11 cellular contexts compared by ENCODE assay signal in the genomic region with DNA sequence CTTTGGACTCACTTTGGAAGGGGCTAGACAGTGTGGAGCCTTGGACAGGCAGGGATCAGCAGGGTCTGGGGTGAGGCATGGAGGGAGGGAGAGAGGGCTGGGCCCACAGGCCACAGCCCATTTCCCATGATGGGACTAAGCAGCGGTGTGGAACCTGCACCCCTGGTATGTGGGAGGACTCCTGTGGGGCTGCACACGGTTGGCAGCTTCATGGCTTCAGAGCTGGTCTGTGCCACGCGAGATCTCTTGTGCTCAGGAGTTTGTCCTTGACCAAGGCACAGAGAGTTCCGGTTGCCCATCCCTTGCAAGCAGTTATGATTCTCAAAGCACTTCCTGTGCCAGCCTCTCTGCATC. TPM values are rescaled to one million over a fixed set of nuclear protein-coding genes. Genes with fewer than 3 reads are reported as not detected.
DNase-seq lines count a peak whose midpoint lies in the region; ATAC-seq, FAIRE-seq and TF ChIP-seq lines count a peak whose summit lies in the region.
"Had no signal": no experiment of that assay in that cellular context is flagged by ENCODE, and none has a peak within 500 bp of the region (broad histone marks: within the 10 kb centered on the region; RNA-seq: fewer than 3 reads in every experiment).

No MANE protein-coding gene starts in this region.

- no peak for FAIRE-seq in small intestine (lab: Jason Lieb, UNC)
- FAIRE-seq: H1 had no signal

- ATAC-seq in naive thymus-derived CD8-positive, alpha-beta T cell = peak in 1 of 2 donors; percentile 13

- no peak overlapping the region for H3K4me3 ChIP-seq in A673 (ENCODE audit: low read depth, low read length, poor library complexity, severe bottlenecking)
- H3K4me3 ChIP-seq in HL-60 (replicated peaks; ENCODE audit: insufficient read depth, low read length) = no peak overlapping the region
- H3K4me3 ChIP-seq in adrenal gland = no peak overlapping the region
- no peak overlapping the region for H3K4me3 ChIP-seq in prostate gland
- no peak overlapping the region for H3K4me3 ChIP-seq in small intestine (ENCODE audit: low read depth in 1 of 2, low read length in 2 of 2)
- H3K4me3 ChIP-seq: gastroesophageal sphincter had no signal

- H3K27me3 ChIP-seq in A673 (replicated peaks; ENCODE audit: insufficient read depth, low read depth, low read length, poor library complexity) (no peaks in the 10 kb centered on the region), HL-60 (ENCODE audit: insufficient read depth, poor library complexity, severe bottlenecking) (no peaks in the 10 kb centered on the region), adrenal gland (no peaks in the 10 kb centered on the region), prostate gland (replicated peaks; ENCODE audit: insufficient read depth) (no peaks in the 10 kb centered on the region), small intestine (ENCODE audit: control insufficient read depth in 2 of 2, insufficient read depth in 2 of 2, low read length in 2 of 2) (peaks cover 0 to 2% of the 10 kb centered on the region in 2 donors)
- H3K27me3 ChIP-seq: gastroesophageal sphincter had no signal

- TF ChIP-seq CTCF in A673 (conservative IDR thresholded peaks at IDR 0.05; ENCODE audit: low read depth, low read length) (no peak), HL-60 (IDR thresholded peaks at IDR 0.05; ENCODE audit: insufficient read depth, low read length) (no peak), adrenal gland (IDR thresholded peaks at IDR 0.05) (no peak), prostate gland (IDR thresholded peaks at IDR 0.05) (no peak)

- CTCF ChIA-PET in A673 (lab: Charles Lee) = no interaction called here

- H3K4me1 ChIP-seq in A673 (ENCODE audit: insufficient read depth, low read length, poor library complexity, severe bottlenecking) (peaks cover 24% of the 10 kb centered on the region), adrenal gland (replicated peaks in 1 of 2) (peaks cover 5 to 22% of the 10 kb centered on the region in 2 donors), prostate gland (replicated peaks) (no peaks in the 10 kb centered on the region), small intestine (ENCODE audit: control insufficient read depth in 2 of 2, insufficient read depth in 1 of 2, low read depth in 1 of 2, low read length in 1 of 2) (peaks cover 0 to 5% of the 10 kb centered on the region in 2 donors)

- POLR2A ChIA-PET in A673 (lab: Charles Lee; ENCODE audit: low non-redundant PET) = no interaction called here
- POLR2A ChIA-PET in naive thymus-derived CD8-positive, alpha-beta T cell (lab: Charles Lee) = interaction anchor here (0.6 to 2.8 kb wide), 5 partner anchors 11 to 199 kb away, joined by 3 to 8 read pairs (median 6); no protein-coding TSS in a partner anchor

- WGBS in adrenal gland, 4 donors = 20 to 60% (median 48%) methylated on average over 1 to 5 of the region's 5 CpGs
- 79% methylated on average over 5 of the region's 5 CpGs for WGBS in prostate gland
- 71 to 77% (median 71%) methylated on average over 5 of the region's 5 CpGs for WGBS in small intestine, 3 donors

- no peaks in the 10 kb centered on the region for H3K27me3 Mint-ChIP-seq in naive thymus-derived CD8-positive, alpha-beta T cell

- no TSS peak for BruUV-seq in A673 (replicated peaks; lab: Mats Ljungman, UMichigan)

- H3K36me3 Mint-ChIP-seq in naive thymus-derived CD8-positive, alpha-beta T cell = peaks cover 0 to 10% (median 0%) of the 10 kb centered on the region in 3 donors

- H3K27ac Mint-ChIP-seq in naive thymus-derived CD8-positive, alpha-beta T cell = peak overlapping the region in 8 of 10 donors; percentile 0 to 91 (median 73)

- intact Hi-C loops in A673 (cut with micrococcal nuclease; ENCODE audit: unreplicated experiment) = no loop called here
- intact Hi-C loops in adrenal gland (cut with DNase I) = no loop called here
- intact Hi-C loops in prostate gland (cut with DNase I) = no loop called here

- TF ChIP-seq POLR2A in adrenal gland (IDR thresholded peaks at IDR 0.05) (no peak), prostate gland (IDR thresholded peaks at IDR 0.05) (no peak)

- DNase-seq in A673 (ENCODE audit: low spot score) (no peak), HL-60 (ENCODE audit: low read depth in 1 of 2, low spot score in 1 of 2) (peak in 1 of 2 experiments; percentile 39), adrenal gland (no peak), prostate gland (ENCODE audit: low spot score) (no peak), small intestine (no peak), COLO668 (lab: John Stamatoyannopoulos, UW; ENCODE audit: unreplicated experiment) (no peak), NCI-H146 (lab: John Stamatoyannopoulos, UW) (no peak)
- no peak for DNase-seq in naive thymus-derived CD8-positive, alpha-beta T cell
- DNase-seq: NCI-H345 had no signal

- H3K9me3 ChIP-seq in A673 (ENCODE audit: low read depth, low read length, poor library complexity, severe bottlenecking) = no peaks in the 10 kb centered on the region
- no peaks in the 10 kb centered on the region for H3K9me3 ChIP-seq in adrenal gland (replicated peaks in 1 of 3)
- H3K9me3 ChIP-seq in prostate gland = no peaks in the 10 kb centered on the region
- no peaks in the 10 kb centered on the region for H3K9me3 ChIP-seq in small intestine (ENCODE audit: control insufficient read depth, low read depth)
- H3K9me3 ChIP-seq: gastroesophageal sphincter had no signal

- peak overlapping the region; percentile 70 for H3K27ac ChIP-seq in A673 (ENCODE audit: low read depth, low read length, poor library complexity, severe bottlenecking)
- H3K27ac ChIP-seq in HL-60 (replicated peaks) = peak overlapping the region; percentile 79
- peak overlapping the region in 4 of 5 donors; percentile 43 to 83 (median 52) for H3K27ac ChIP-seq in adrenal gland
- no peak overlapping the region for H3K27ac ChIP-seq in prostate gland
- H3K27ac ChIP-seq in small intestine (ENCODE audit: low read depth in 1 of 2, low read length in 1 of 2) = peak overlapping the region in 1 of 2 donors; percentile 6

- peaks cover 17 to 48% (median 27%) of the 10 kb centered on the region in 4 donors for H3K4me1 Mint-ChIP-seq in naive thymus-derived CD8-positive, alpha-beta T cell

- H3K9me3 Mint-ChIP-seq in naive thymus-derived CD8-positive, alpha-beta T cell = no peaks in the 10 kb centered on the region

- H3K36me3 ChIP-seq in A673 (ENCODE audit: insufficient read depth, low read length, poor library complexity, severe bottlenecking) (no peaks in the 10 kb centered on the region), adrenal gland (replicated peaks in 1 of 2) (no peaks in the 10 kb centered on the region), prostate gland (no peaks in the 10 kb centered on the region), small intestine (ENCODE audit: control insufficient read depth in 2 of 2, insufficient read depth in 2 of 2, low read length in 2 of 2) (no peaks in the 10 kb centered on the region)
- H3K36me3 ChIP-seq: gastroesophageal sphincter had no signal

- peak overlapping the region in 5 of 10 donors; percentile 7 to 34 (median 27) for H3K4me3 Mint-ChIP-seq in naive thymus-derived CD8-positive, alpha-beta T cell

RNA-seq across cellular contexts. Expression of gene PTTG1IP, which starts 8.1 kb away (rescaled TPM):
- total RNA-seq in A673 (2021) (216 and 217 TPM in 2 replicates), adrenal gland (100 to 1,000 TPM; 114 to 467 (median 251) TPM), prostate gland (100 to 1,000 TPM; 216 to 244 TPM)
- polyA plus RNA-seq in adrenal gland (100 to 1,000 TPM; 110 to 138 (median 118) TPM), small intestine (100 to 1,000 TPM; 116 to 128 (median 128) TPM)
- total RNA-seq in naive thymus-derived CD8-positive, alpha-beta T cell = 10 to 100 TPM; 62.0 to 68.7 TPM
- 10 to 100 TPM; 42.4 to 54.1 (median 44.3) TPM for polyA plus RNA-seq in naive thymus-derived CD8-positive, alpha-beta T cell

RNA-seq across cellular contexts. Expression of gene ITGB2, which starts 39.1 kb away (rescaled TPM):
- total RNA-seq in A673 (2021) (5.0 and 7.4 TPM in 2 replicates), adrenal gland (100 to 1,000 TPM in 4 of 8 donors, 10 to 100 TPM in 4; 68.2 to 212 (median 120) TPM), prostate gland (10 to 100 TPM; 23.1 to 56.1 TPM)
- polyA plus RNA-seq in adrenal gland (100 to 1,000 TPM in 2 of 3 donors, 10 to 100 TPM in 1; 10.9 to 249 (median 101) TPM), small intestine (10 to 100 TPM in 2 of 3 donors, 1 to 10 TPM in 1; 4.5 to 16.4 (median 15.4) TPM)
- 100 to 1,000 TPM; 177 to 180 TPM for total RNA-seq in naive thymus-derived CD8-positive, alpha-beta T cell
- 100 to 1,000 TPM; 423 to 549 (median 524) TPM for polyA plus RNA-seq in naive thymus-derived CD8-positive, alpha-beta T cell

RNA-seq across cellular contexts. Expression of gene SLX9, which starts 58.3 kb away (rescaled TPM):
- 114 and 115 TPM in 2 replicates for total RNA-seq in A673 (2021)
- total RNA-seq in adrenal gland = 10 to 100 TPM; 11.1 to 45.3 (median 26.6) TPM
- polyA plus RNA-seq in adrenal gland = 10 to 100 TPM; 13.1 to 22.8 (median 21.4) TPM
- total RNA-seq in naive thymus-derived CD8-positive, alpha-beta T cell = 10 to 100 TPM; 23.5 to 27.9 TPM
- polyA plus RNA-seq in naive thymus-derived CD8-positive, alpha-beta T cell = 10 to 100 TPM; 11.7 to 13.5 (median 12.1) TPM
- 10 to 100 TPM; 21.4 to 24.8 TPM for total RNA-seq in prostate gland
- 10 to 100 TPM; 10.7 to 31.5 (median 30.0) TPM for polyA plus RNA-seq in small intestine

Comparison
In these comparisons a context has a peak if more than half of its experiments do, and no peak if none do; other contexts are left out.
1. H3K27ac ChIP-seq: peak in A673 (single experiment), HL-60 (single experiment) and adrenal gland (4 of 5); none in prostate gland (0 of 2).